In the genomic region with DNA sequence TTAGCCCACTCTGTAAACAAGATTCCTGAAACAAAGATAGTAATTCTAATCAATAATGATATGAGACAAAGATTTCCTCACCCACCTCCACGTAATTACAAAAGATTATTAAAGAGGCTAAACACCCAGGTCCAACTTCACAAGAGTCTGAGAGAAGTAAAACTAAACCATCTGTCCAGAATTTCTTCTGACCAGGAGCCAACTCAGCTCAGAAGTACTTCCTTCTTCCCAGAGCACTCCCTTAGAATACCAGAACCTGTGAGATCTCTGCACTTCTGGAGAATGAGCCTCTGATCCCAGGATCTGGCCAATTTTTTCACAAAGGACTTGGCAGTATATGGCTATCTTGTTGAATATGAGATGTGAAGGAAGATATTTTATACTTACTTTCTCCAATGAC, we compare ENCODE assay signal across 24 cellular contexts.
A peak's percentile ranks its signal among the peaks of the same experiment; 100 is the strongest.
DNase-seq lines count a peak whose midpoint lies in the region; ATAC-seq and TF ChIP-seq lines count a peak whose summit lies in the region.
"Had no signal": no experiment of that assay in that cellular context is flagged by ENCODE, and none has a peak within 500 bp of the region (broad histone marks: within the 10 kb centered on the region; RNA-seq: fewer than 3 reads in every experiment).

No MANE protein-coding gene starts in this region.

- no peaks in the 10 kb centered on the region for H3K36me3 ChIP-seq in WERI-Rb-1
- H3K36me3 ChIP-seq: BLaER1 had no signal

- no peaks in the 10 kb centered on the region for H3K36me3 Mint-ChIP-seq in activated T-cell treated with anti-CD3 and anti-CD28 coated beads, Interleukin-2, amount 50 U/mL, for 72 hours (ENCODE audit: insufficient read depth in 2 of 2)
- no peaks in the 10 kb centered on the region for H3K36me3 Mint-ChIP-seq in activated T-cell treated with anti-CD3 and anti-CD28 coated beads, Interleukin-2, amount 50 U/mL, for 24 hours (ENCODE audit: low read depth)
- H3K36me3 Mint-ChIP-seq: IgD-negative memory B cell had no signal

- H3K4me3 ChIP-seq in WERI-Rb-1 (ENCODE audit: low read depth, low read length) = no peak overlapping the region
- H3K4me3 ChIP-seq in fibroblast of the aortic adventitia (ENCODE audit: low read depth, low read length) = no peak overlapping the region
- H3K4me3 ChIP-seq: BLaER1 had no signal

- peaks cover 14% of the 10 kb centered on the region for H3K27me3 Mint-ChIP-seq in activated T-cell treated with anti-CD3 and anti-CD28 coated beads, Interleukin-2, amount 50 U/mL, for 72 hours (ENCODE audit: low read depth)
- peaks cover 2% of the 10 kb centered on the region for H3K27me3 Mint-ChIP-seq in activated T-cell treated with anti-CD3 and anti-CD28 coated beads, Interleukin-2, amount 50 U/mL, for 24 hours

- no peaks in the 10 kb centered on the region for H3K9me3 ChIP-seq in WERI-Rb-1 (ENCODE audit: severe bottlenecking)
- H3K9me3 ChIP-seq: BLaER1 had no signal

- H3K9me3 Mint-ChIP-seq in activated T-cell treated with anti-CD3 and anti-CD28 coated beads, Interleukin-2, amount 50 U/mL, for 72 hours = no peaks in the 10 kb centered on the region
- H3K9me3 Mint-ChIP-seq in activated T-cell treated with anti-CD3 and anti-CD28 coated beads, Interleukin-2, amount 50 U/mL, for 24 hours = no peaks in the 10 kb centered on the region
- H3K9me3 Mint-ChIP-seq: CD4-positive, alpha-beta T cell had no signal

- no peak for ATAC-seq in activated T-cell treated with anti-CD3 and anti-CD28 coated beads, Interleukin-2, amount 50 U/mL, for 72 hours (replicated peaks in 1 of 2)
- ATAC-seq: HCT116 had no signal

- H3K27me3 ChIP-seq in WERI-Rb-1 (ENCODE audit: insufficient read depth, low read depth, severe bottlenecking) = no peaks in the 10 kb centered on the region
- H3K27me3 ChIP-seq: BLaER1 had no signal

- H3K27ac Mint-ChIP-seq in activated T-cell treated with anti-CD3 and anti-CD28 coated beads, Interleukin-2, amount 50 U/mL, for 72 hours = peak overlapping the region; percentile 7
- H3K27ac Mint-ChIP-seq in activated T-cell treated with anti-CD3 and anti-CD28 coated beads, Interleukin-2, amount 50 U/mL, for 24 hours = no peak overlapping the region
- H3K27ac Mint-ChIP-seq: CD4-positive, alpha-beta T cell; IgD-negative memory B cell had no signal

- TF ChIP-seq CTCF in WERI-Rb-1 (IDR thresholded peaks at IDR 0.05; ENCODE audit: low read depth, low read length) (no peak), fibroblast of the aortic adventitia (IDR thresholded peaks at IDR 0.05; ENCODE audit: insufficient read depth, low read length) (no peak)

- H3K4me3 Mint-ChIP-seq in activated T-cell treated with anti-CD3 and anti-CD28 coated beads, Interleukin-2, amount 50 U/mL, for 72 hours = no peak overlapping the region
- no peak overlapping the region for H3K4me3 Mint-ChIP-seq in activated T-cell treated with anti-CD3 and anti-CD28 coated beads, Interleukin-2, amount 50 U/mL, for 24 hours
- H3K4me3 Mint-ChIP-seq: CD4-positive, alpha-beta T cell; IgD-negative memory B cell had no signal

- no peak for DNase-seq in activated T-cell treated with anti-CD3 and anti-CD28 coated beads, Interleukin-2, amount 50 U/mL, for 72 hours
- no peak for DNase-seq in activated T-cell treated with anti-CD3 and anti-CD28 coated beads, Interleukin-2, amount 50 U/mL, for 24 hours
- no peak for DNase-seq in WERI-Rb-1
- DNase-seq in fibroblast of the aortic adventitia (ENCODE audit: low read depth) = peak; percentile 19
- DNase-seq in CD1c-positive myeloid dendritic cell (ENCODE audit: extremely low spot score) = no peak
- DNase-seq in NCI-H128 (lab: John Stamatoyannopoulos, UW; ENCODE audit: unreplicated experiment) = no peak
- no peak for DNase-seq in inferior parietal cortex (ENCODE audit: extremely low spot score)
- DNase-seq in NCI-H526 treated with DMSO at 0.1 percent for 48 hours (lab: John Stamatoyannopoulos, UW) = no peak
- DNase-seq: 8988T; ACHN; CD4-positive, alpha-beta T cell; NCI-H1092; NCI-H1436; NCI-H187; NCI-H2171 treated with DMSO at 0.1 percent for 48 hours; NCI-H345; NCI-H510A treated with DMSO at 0.1 percent for 48 hours; NCI-H748 treated with DMSO at 0.1 percent for 48 hours; NK-92 treated with Interleukin-12 subunit alpha and Interleukin-12 subunit beta, amount 100 ng/mL, for 24 hours; SHP77 had no signal

- peak overlapping the region; percentile 14; the same call in 1 of the 2 replicates for H3K27ac ChIP-seq in WERI-Rb-1
- H3K27ac ChIP-seq: BLaER1, RWPE1 had no signal

- no peaks in the 10 kb centered on the region for H3K4me1 Mint-ChIP-seq in activated T-cell treated with anti-CD3 and anti-CD28 coated beads, Interleukin-2, amount 50 U/mL, for 72 hours (ENCODE audit: low read depth)
- no peaks in the 10 kb centered on the region for H3K4me1 Mint-ChIP-seq in activated T-cell treated with anti-CD3 and anti-CD28 coated beads, Interleukin-2, amount 50 U/mL, for 24 hours (ENCODE audit: low read depth)
